In the genomic region with DNA sequence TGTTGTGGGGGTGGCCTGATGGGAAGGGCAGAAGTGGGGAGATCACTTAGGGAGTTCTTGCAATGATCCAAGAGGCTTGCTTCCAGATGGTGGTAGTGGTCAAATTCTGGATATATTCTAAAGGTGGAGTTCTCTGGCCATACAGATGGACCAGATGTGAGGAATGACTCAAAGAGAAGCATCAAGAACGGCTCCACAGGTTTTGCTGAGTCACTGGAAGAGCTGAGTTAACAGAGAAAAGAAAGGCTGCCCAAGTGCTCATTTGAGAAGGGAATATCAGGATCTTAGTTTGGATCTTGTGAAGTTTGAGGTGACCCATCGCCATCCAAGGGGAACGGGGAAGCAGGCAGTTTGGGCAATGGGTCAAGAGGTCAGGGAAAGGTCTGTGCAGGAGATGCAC, we compare ENCODE assay signal across 17 cellular contexts.
DNase-seq lines count a peak whose midpoint lies in the region; ATAC-seq and TF ChIP-seq lines count a peak whose summit lies in the region.
"Had no signal": no experiment of that assay in that cellular context is flagged by ENCODE, and none has a peak within 500 bp of the region (broad histone marks: within the 10 kb centered on the region; RNA-seq: fewer than 3 reads in every experiment).

No MANE protein-coding gene starts in this region.

- H2AFZ ChIP-seq in PC-3 (ENCODE audit: low read length), result no peak overlapping the region

- H3K4me2 ChIP-seq in PC-3 (ENCODE audit: low read length), result no peak overlapping the region

- TF ChIP-seq CTCF in AG10803 (conservative IDR thresholded peaks at IDR 0.05; ENCODE audit: low read length) (no peak), HFF-Myc (IDR thresholded peaks at IDR 0.05; ENCODE audit: low read depth, low read length, missing control alignments) (no peak), PC-3 (conservative IDR thresholded peaks at IDR 0.05; ENCODE audit: low read depth, low read length) (no peak), fibroblast of mammary gland (conservative IDR thresholded peaks at IDR 0.05; ENCODE audit: control insufficient read depth, insufficient read depth, low read depth, low read length) (no peak)

- BruUV-seq in PC-3 (replicated peaks; lab: Mats Ljungman, UMichigan), result no TSS peak

- H3K9me2 ChIP-seq in PC-3 (replicated peaks; ENCODE audit: low read length), result no peaks in the 10 kb centered on the region

- H3K36me3 ChIP-seq in PC-3 (ENCODE audit: low read depth, low read length), result no peaks in the 10 kb centered on the region
- H3K36me3 ChIP-seq in SJCRH30, result no peaks in the 10 kb centered on the region
- H3K36me3 ChIP-seq: Peyer's patch had no signal

- H3K4me3 ChIP-seq in AG10803 (ENCODE audit: low read length) (no peak overlapping the region), HFF-Myc (replicated peaks; ENCODE audit: low read depth, low read length) (no peak overlapping the region), PC-3 (ENCODE audit: low read length) (no peak overlapping the region), fibroblast of mammary gland (ENCODE audit: control insufficient read depth, low read depth, low read length) (no peak overlapping the region), SJCRH30 (no peak overlapping the region)
- H3K4me3 ChIP-seq: Peyer's patch had no signal

- H3K27me3 ChIP-seq in PC-3 (ENCODE audit: low read length) (peaks cover 25% of the 10 kb centered on the region), SJCRH30 (no peaks in the 10 kb centered on the region)
- H3K27me3 ChIP-seq: Peyer's patch had no signal

- no peak overlapping the region for H3K9ac ChIP-seq in PC-3 (ENCODE audit: low read length)

- no peaks in the 10 kb centered on the region for H3F3A ChIP-seq in PC-3 (ENCODE audit: low read length, unreplicated experiment)

- POLR2A ChIA-PET in PC-3 (lab: Charles Lee; ENCODE audit: unreplicated experiment), result no interaction called here

- CTCF ChIA-PET in PC-3 (lab: Charles Lee), result no interaction called here

- H3K79me2 ChIP-seq in PC-3 (ENCODE audit: low read length), result no peaks in the 10 kb centered on the region

- ATAC-seq in PC-3, result no peak
- no peak for ATAC-seq in HG02588 (IDR thresholded peaks at IDR 0.05; ENCODE audit: unreplicated experiment)

- H3K4me1 ChIP-seq in PC-3 (ENCODE audit: insufficient read depth, low read length) (peaks cover 13% of the 10 kb centered on the region), SJCRH30 (no peaks in the 10 kb centered on the region)
- H3K4me1 ChIP-seq: Peyer's patch had no signal

- intact Hi-C loops in PC-3 (cut with micrococcal nuclease), result no loop called here

- DNase-seq in AG10803 (ENCODE audit: low read depth) (peak; percentile 1), HFF-Myc (ENCODE audit: extremely low read depth, low read depth) (peak; percentile 7), PC-3 (peak; percentile 30), fibroblast of mammary gland (ENCODE audit: low read depth) (peak; percentile 62), SW 1271 (lab: John Stamatoyannopoulos, UW) (no peak), cerebellum (ENCODE audit: low spot score) (no peak), SJCRH30 (no peak)
- DNase-seq: ACHN; CD4-positive, alpha-beta T cell; H7; NCI-H187 treated with DMSO at 0.1 percent for 48 hours; NCI-H446; NCI-H748 treated with DMSO at 0.1 percent for 48 hours; Peyer's patch; SHP77 treated with DMSO at 0.1 percent for 48 hours had no signal

- H3K9me3 ChIP-seq in PC-3 (ENCODE audit: low read length) (no peaks in the 10 kb centered on the region), SJCRH30 (replicated peaks) (no peaks in the 10 kb centered on the region)
- H3K9me3 ChIP-seq: Peyer's patch had no signal

- no peak overlapping the region for H3K27ac ChIP-seq in PC-3 (ENCODE audit: low read length)
- no peak overlapping the region for H3K27ac ChIP-seq in SJCRH30
- H3K27ac ChIP-seq: HL-60, Peyer's patch had no signal

- no peaks in the 10 kb centered on the region for H4K20me1 ChIP-seq in PC-3 (ENCODE audit: low read length)

Comparison
In these comparisons a context has a peak if more than half of its experiments do, and no peak if none do; other contexts are left out.
1. DNase-seq: peak in AG10803 (single experiment), HFF-Myc (single experiment), PC-3 (single experiment) and fibroblast of mammary gland (single experiment); none in SW 1271 (0 of 2), cerebellum (single experiment) and SJCRH30 (0 of 2).